21 cellular contexts compared by ENCODE assay signal in the genomic region with DNA sequence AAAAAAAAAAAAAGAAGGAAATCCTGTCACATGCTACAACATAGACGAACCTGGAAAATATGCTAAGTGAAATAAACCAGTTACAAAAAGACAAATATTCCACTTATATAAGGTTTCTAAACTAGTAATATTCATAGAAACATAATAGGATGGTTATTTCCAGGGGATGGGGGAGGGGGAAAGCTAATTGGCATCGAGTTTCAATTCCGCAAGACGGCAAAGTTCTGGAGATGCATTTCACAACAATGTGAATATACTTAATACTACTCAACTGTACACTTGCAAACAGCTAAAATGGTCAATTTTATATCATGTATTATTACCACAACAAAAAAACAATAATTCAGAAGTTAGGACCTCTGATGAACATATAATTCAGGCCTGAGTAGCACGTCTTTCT. TPM values are rescaled to one million over a fixed set of nuclear protein-coding genes. Genes with fewer than 3 reads are reported as not detected.
"Had no signal": no experiment of that assay in that cellular context is flagged by ENCODE, and none has a peak within 500 bp of the region (broad histone marks: within the 10 kb centered on the region; RNA-seq: fewer than 3 reads in every experiment).

No MANE protein-coding gene starts in this region.

- H3K27ac ChIP-seq: brain microvascular endothelial cell, cardiac muscle cell, PC-9 had no signal

- DNase-seq: activated B cell treated with CpG ODN at 0.5 μM for 24 hours; activated CD4-positive, alpha-beta memory T cell treated with anti-CD3 and anti-CD28 coated beads for 36 hours; activated CD4-positive, alpha-beta T cell treated with anti-CD3 and anti-CD28 coated beads for 1 hour; activated CD4-positive, alpha-beta T cell treated with anti-CD3 and anti-CD28 coated beads, Interleukin-2, amount 10 ng/mL, durations not matched to agents 24 days and 14 days; activated CD8-positive, alpha-beta memory T cell treated with anti-CD3 and anti-CD28 coated beads for 24 hours; activated gamma-delta T cell treated with Interleukin-2 at 50 U/mL for 16 hours; activated naive CD4-positive, alpha-beta T cell treated with anti-CD3 and anti-CD28 coated beads, Interleukin-2, amount 10 ng/mL, durations not matched to agents 7 days and 5 days; activated naive CD8-positive, alpha-beta T cell treated with anti-CD3 and anti-CD28 coated beads for 36 hours; activated T-cell treated with anti-CD3 and anti-CD28 coated beads, Interleukin-2, amount 50 U/mL, for 48 hours; brain microvascular endothelial cell; MG63; NCI-H1092; NCI-H1417 treated with DMSO at 0.1 percent for 48 hours; NCI-H1694; NCI-H2029 treated with DMSO at 0.1 percent for 48 hours; NCI-H345; NCI-H524; PC-9; SHP77 treated with DMSO at 0.1 percent for 48 hours had no signal

- H3K36me3 ChIP-seq: brain microvascular endothelial cell, cardiac muscle cell, MG63 had no signal

- H2AFZ ChIP-seq: PC-9 had no signal

- H3K4me2 ChIP-seq: PC-9 had no signal

- H3K27me3 ChIP-seq: brain microvascular endothelial cell, cardiac muscle cell, MG63 had no signal

- H3K4me3 ChIP-seq: cardiac muscle cell, MG63, PC-9 had no signal

- H3K9me3 ChIP-seq: MG63 had no signal

RNA-seq across cellular contexts. Expression of a gene that starts 37.9 kb away (rescaled TPM):
- total RNA-seq: activated CD4-positive, alpha-beta memory T cell treated with anti-CD3 and anti-CD28 coated beads for 36 hours; activated naive CD8-positive, alpha-beta T cell treated with anti-CD3 and anti-CD28 coated beads for 36 hours; activated T-helper 2 cell treated with anti-CD3 and anti-CD28 coated beads, Interferon-gamma antibody, Interleukin-2, Interleukin-4, amounts not matched to agents 10 μg/mL and 5 μg/mL and 100 μg/mL, durations not matched to agents 14 hours and 24 hours and 36 hours; PC-9 had no signal

RNA-seq across cellular contexts. Expression of a gene that starts 43.1 kb away (rescaled TPM):
- total RNA-seq: activated CD4-positive, alpha-beta memory T cell treated with anti-CD3 and anti-CD28 coated beads for 36 hours; activated CD4-positive, alpha-beta T cell treated with anti-CD3 and anti-CD28 coated beads, Interleukin-2, amount 10 ng/mL, durations not matched to agents 24 days and 14 days; activated T-helper 2 cell treated with anti-CD3 and anti-CD28 coated beads, Interferon-gamma antibody, Interleukin-2, Interleukin-4, amounts not matched to agents 10 μg/mL and 5 μg/mL and 100 μg/mL, durations not matched to agents 14 hours and 24 hours and 36 hours; cardiac muscle cell; PC-9 had no signal
